1 cellular context compared by ENCODE assay signal in the genomic region with DNA sequence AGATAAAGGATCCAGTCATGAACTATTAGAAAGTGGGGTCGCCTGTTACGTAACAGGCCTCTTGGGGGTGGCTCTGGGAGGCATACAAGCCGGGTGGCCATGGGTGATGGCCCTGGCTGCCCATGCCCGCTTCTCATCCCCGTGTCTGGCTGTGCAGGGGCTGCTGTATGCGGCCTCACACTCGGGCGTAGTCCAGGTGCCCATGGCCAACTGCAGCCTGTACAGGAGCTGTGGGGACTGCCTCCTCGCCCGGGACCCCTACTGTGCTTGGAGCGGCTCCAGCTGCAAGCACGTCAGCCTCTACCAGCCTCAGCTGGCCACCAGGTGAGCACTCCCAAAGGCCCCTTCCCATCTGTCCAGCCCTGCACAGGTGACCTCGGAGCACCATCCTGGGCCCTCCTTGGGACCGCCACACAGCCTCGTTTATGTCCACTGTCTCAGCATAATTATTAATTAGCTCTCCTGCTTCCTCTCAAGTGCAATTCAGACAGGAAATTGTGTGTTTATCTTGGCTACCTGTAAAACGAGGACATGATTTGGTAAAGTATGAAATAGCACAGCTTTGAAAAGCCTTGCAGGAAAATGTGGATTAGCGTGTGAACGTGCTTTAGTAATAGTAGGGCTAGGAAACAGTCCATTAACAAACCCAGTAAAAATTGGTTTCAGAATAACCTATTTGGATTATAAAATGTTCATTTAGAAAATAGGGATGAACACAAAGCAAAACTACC.
TF ChIP-seq lines count a peak whose summit lies in the region.

No MANE protein-coding gene starts in this region.

TF ChIP-seq in HepG2, 621 proteins besides CTCF, POLR2A, EP300 and RAD21:
- TF ChIP-seq SALL1 (CRISPR knock-in tag; IDR thresholded peaks at IDR 0.05) (no peak), KDM2A (CRISPR knock-in tag; IDR thresholded peaks at IDR 0.05; ENCODE audit: borderline replicate concordance, low read depth) (no peak), EEA1 (CRISPR knock-in tag; IDR thresholded peaks at IDR 0.05; ENCODE audit: borderline replicate concordance) (no peak), MEIS2 (CRISPR knock-in tag; IDR thresholded peaks at IDR 0.05) (no peak), HNRNPK (IDR thresholded peaks at IDR 0.05; ENCODE audit: low read depth, low read length, poor library complexity, severe bottlenecking) (no peak), PAX8 (CRISPR knock-in tag; IDR thresholded peaks at IDR 0.05; ENCODE audit: borderline replicate concordance) (no peak), ZNF7 (CRISPR knock-in tag; IDR thresholded peaks at IDR 0.05) (no peak), ZNF552 (CRISPR knock-in tag; IDR thresholded peaks at IDR 0.05; ENCODE audit: borderline replicate concordance) (no peak), ZNF383 (CRISPR knock-in tag; IDR thresholded peaks at IDR 0.05; ENCODE audit: borderline replicate concordance) (no peak), SRSF1 (optimal IDR thresholded peaks at IDR 0.05; ENCODE audit: low read depth, low read length) (no peak), ZNF567 (CRISPR knock-in tag; IDR thresholded peaks at IDR 0.05; ENCODE audit: borderline replicate concordance) (no peak), MLXIP (CRISPR knock-in tag; IDR thresholded peaks at IDR 0.05; ENCODE audit: borderline replicate concordance) (no peak), FOSL1 (CRISPR knock-in tag; IDR thresholded peaks at IDR 0.05; ENCODE audit: borderline replicate concordance) (no peak), ZNF576 (CRISPR knock-in tag; IDR thresholded peaks at IDR 0.05) (no peak), HNRNPLL (IDR thresholded peaks at IDR 0.05; ENCODE audit: low read depth, low read length, poor library complexity, severe bottlenecking) (no peak)
- TF ChIP-seq, protein P1, sequence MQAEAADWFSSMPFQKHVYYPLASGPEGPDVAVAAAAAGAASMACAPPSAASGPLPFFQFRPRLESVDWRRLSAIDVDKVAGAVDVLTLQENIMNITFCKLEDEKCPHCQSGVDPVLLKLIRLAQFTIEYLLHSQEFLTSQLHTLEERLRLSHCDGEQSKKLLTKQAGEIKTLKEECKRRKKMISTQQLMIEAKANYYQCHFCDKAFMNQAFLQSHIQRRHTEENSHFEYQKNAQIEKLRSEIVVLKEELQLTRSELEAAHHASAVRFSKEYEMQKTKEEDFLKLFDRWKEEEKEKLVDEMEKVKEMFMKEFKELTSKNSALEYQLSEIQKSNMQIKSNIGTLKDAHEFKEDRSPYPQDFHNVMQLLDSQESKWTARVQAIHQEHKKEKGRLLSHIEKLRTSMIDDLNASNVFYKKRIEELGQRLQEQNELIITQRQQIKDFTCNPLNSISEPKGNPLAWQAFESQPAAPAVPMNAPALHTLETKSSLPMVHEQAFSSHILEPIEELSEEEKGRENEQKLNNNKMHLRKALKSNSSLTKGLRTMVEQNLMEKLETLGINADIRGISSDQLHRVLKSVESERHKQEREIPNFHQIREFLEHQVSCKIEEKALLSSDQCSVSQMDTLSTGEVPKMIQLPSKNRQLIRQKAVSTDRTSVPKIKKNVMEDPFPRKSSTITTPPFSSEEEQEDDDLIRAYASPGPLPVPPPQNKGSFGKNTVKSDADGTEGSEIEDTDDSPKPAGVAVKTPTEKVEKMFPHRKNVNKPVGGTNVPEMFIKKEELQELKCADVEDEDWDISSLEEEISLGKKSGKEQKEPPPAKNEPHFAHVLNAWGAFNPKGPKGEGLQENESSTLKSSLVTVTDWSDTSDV (CRISPR knock-in tag; IDR thresholded peaks at IDR 0.05) = no peak
TF ChIP-seq in HepG2: peak in this region for 0.
